ENCODE assay signal across 26 cellular contexts in genomic region chr6:52138284-52138683, GRCh38. TPM values are rescaled to one million over a fixed set of nuclear protein-coding genes. Genes with fewer than 3 reads are reported as not detected.
"Had no signal": no experiment of that assay in that cellular context is flagged by ENCODE, and none has a peak within 500 bp of the region (broad histone marks: within the 10 kb centered on the region; RNA-seq: fewer than 3 reads in every experiment).

No MANE protein-coding gene starts in this region.

- H3K27ac ChIP-seq: adrenal gland, ascending aorta, foreskin keratinocyte, right lobe of liver, spleen, upper lobe of right lung had no signal

- H3K36me3 ChIP-seq: adrenal gland, ascending aorta, right lobe of liver, spleen, upper lobe of right lung had no signal

- H3K36me3 Mint-ChIP-seq: activated naive CD8-positive, alpha-beta T cell; naive B cell; WTC11 had no signal

- H3K9me3 ChIP-seq: adrenal gland, ascending aorta, right lobe of liver, spleen, upper lobe of right lung had no signal

- H3K4me3 Mint-ChIP-seq: activated naive CD8-positive, alpha-beta T cell; naive B cell; neural crest cell; WTC11 had no signal

- H3K4me1 ChIP-seq: adrenal gland, foreskin keratinocyte, spleen, upper lobe of right lung had no signal

- H3K4me3 ChIP-seq: adrenal gland, ascending aorta, right lobe of liver, spleen, upper lobe of right lung had no signal

- H3K27me3 ChIP-seq: adrenal gland, ascending aorta, right lobe of liver, spleen, upper lobe of right lung had no signal

- H3K4me1 Mint-ChIP-seq: naive B cell, neural crest cell had no signal

- ATAC-seq: foreskin keratinocyte; left ventricle myocardium superior; right lobe of liver; stimulated activated naive CD8-positive, alpha-beta T cell treated with anti-CD3 and anti-CD28 coated beads, Interleukin-15, Interleukin-2, amounts not matched to agents 100 U/mL and 50 U/mL, for 24 hours; upper lobe of right lung; WTC11 had no signal

- DNase-seq: activated naive CD4-positive, alpha-beta T cell; activated T-cell treated with anti-CD3 and anti-CD28 coated beads, Interleukin-2, amount 50 U/mL, for 1 hour; adrenal gland; central memory CD4-positive, alpha-beta T cell; dermis blood vessel endothelial cell; effector CD8-positive, alpha-beta T cell; erythroblast; foreskin keratinocyte; kidney glomerular epithelial cell; left ventricle myocardium superior; mammary epithelial cell; midbrain; naive B cell; occipital lobe; right lobe of liver; spleen; stimulated activated CD4-positive, alpha-beta T cell treated with anti-CD3 and anti-CD28 coated beads, Interleukin-4, amount 100 ng/mL, for 24 hours; stimulated activated naive CD8-positive, alpha-beta T cell treated with anti-CD3 and anti-CD28 coated beads, Interleukin-15, Interleukin-2, amounts not matched to agents 100 U/mL and 50 U/mL, for 24 hours; T1000; upper lobe of right lung had no signal

- H3K9me3 Mint-ChIP-seq: naive B cell, neural crest cell, WTC11 had no signal

- H3K27ac Mint-ChIP-seq: activated naive CD8-positive, alpha-beta T cell; WTC11 had no signal

RNA-seq across cellular contexts. Expression of gene IL17A, which starts 47.9 kb away (rescaled TPM):
- total RNA-seq: adrenal gland; ascending aorta; dermis blood vessel endothelial cell; foreskin keratinocyte; left ventricle myocardium superior; mammary epithelial cell; neural crest cell; occipital lobe; right lobe of liver; spleen; subcutaneous adipose tissue; T-helper 1 cell treated with Interleukin-12 subunit alpha and Interleukin-12 subunit beta and Interleukin-4 antibody, amounts not matched to agents 30 ng/mL and 1 ng/mL, for 36 hours; upper lobe of right lung; WTC11 had no signal
- polyA plus RNA-seq: adrenal gland, foreskin keratinocyte, mammary epithelial cell, spleen had no signal

RNA-seq across cellular contexts. Expression of gene PKHD1, which starts 50.9 kb away (rescaled TPM):
- total RNA-seq: ascending aorta; foreskin keratinocyte; left ventricle myocardium superior; spleen; T-helper 1 cell treated with Interleukin-12 subunit alpha and Interleukin-12 subunit beta and Interleukin-4 antibody, amounts not matched to agents 30 ng/mL and 1 ng/mL, for 36 hours had no signal
- polyA plus RNA-seq: foreskin keratinocyte, spleen had no signal
